8 cellular contexts compared by ENCODE assay signal in the genomic region with DNA sequence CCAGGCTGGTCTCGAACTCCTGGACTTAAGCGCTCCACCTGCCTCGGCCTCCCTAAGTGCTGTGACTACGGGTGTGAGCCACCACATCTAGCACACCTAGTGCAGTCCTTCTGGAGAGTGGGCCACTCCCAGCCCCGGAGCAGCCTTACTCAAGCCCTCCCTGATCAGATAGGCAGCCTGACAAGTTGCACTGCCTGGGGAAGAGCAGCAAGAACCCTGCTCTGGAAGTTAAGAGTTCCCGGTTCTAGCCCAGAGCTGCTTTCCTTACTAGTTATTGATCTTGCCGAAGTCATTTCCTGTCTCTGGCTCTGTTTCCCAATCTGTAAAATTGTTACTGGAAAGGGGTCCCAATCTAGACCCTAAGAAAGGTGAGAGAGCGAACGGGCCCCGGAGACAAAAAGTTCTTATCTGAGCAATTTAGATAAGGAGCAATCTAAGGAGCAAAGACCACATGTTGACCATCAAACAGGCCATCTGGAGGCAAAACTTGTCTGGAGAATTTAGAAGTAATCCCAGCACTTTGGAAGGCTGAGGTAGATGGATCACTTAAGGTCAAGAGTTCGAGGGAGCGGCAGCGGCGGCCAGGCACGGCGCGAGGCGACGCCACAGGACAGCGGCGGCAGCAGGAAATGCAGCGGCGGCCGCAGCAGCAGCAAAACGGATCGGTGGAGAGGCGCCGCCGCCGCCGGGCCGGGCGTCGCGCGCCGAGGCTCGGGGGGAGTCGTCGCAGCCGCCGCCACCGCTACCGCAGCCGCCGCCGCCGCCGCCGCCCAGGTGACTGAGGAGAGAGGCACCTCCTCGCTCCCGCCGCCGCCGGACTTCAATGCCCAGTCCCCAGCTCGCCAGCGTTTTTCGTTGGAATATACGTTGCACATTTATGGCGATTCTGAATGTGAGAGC. TPM values are rescaled to one million over a fixed set of nuclear protein-coding genes. Genes with fewer than 3 reads are reported as not detected.
A peak's percentile ranks its signal among the peaks of the same experiment; 100 is the strongest.
DNase-seq lines count a peak whose midpoint lies in the region; ATAC-seq and TF ChIP-seq lines count a peak whose summit lies in the region.

No MANE protein-coding gene starts in this region.

- CTCF ChIA-PET in CD4-positive, alpha-beta memory T cell (lab: Charles Lee; ENCODE audit: partially characterized antibody): interaction anchor here (0.8 to 4.0 kb wide), 6 partner anchors 10 to 149 kb away, joined by 4 to 27 read pairs (median 4); no protein-coding TSS in a partner anchor

- no peaks in the 10 kb centered on the region for H3K9me3 ChIP-seq in CD4-positive, alpha-beta memory T cell (ENCODE audit: control insufficient read depth in 1 of 2, low read length in 2 of 2)

- H3K36me3 Mint-ChIP-seq in CD4-positive, alpha-beta memory T cell: no peaks in the 10 kb centered on the region

- peak overlapping the region in 1 of 2 donors; percentile 10 for H3K4me3 ChIP-seq in CD4-positive, alpha-beta memory T cell (ENCODE audit: low read length in 2 of 2)

- ATAC-seq in HG03432 (IDR thresholded peaks at IDR 0.05; ENCODE audit: unreplicated experiment) (peak; percentile 24), omental fat pad (ENCODE audit: low FRiP score) (peak; percentile 46), HG02798 (IDR thresholded peaks at IDR 0.05; ENCODE audit: poor library complexity, unreplicated experiment) (no peak), GM18502 (IDR thresholded peaks at IDR 0.05; ENCODE audit: poor library complexity, unreplicated experiment) (no peak)

- peak overlapping the region; percentile 63 to 91 (median 86) for H3K27ac Mint-ChIP-seq in CD4-positive, alpha-beta memory T cell

- H3K27ac ChIP-seq in CD4-positive, alpha-beta memory T cell (ENCODE audit: low read depth, low read length): no peak overlapping the region

- peak; percentile 43 to 56 (median 50) for DNase-seq in CD4-positive, alpha-beta memory T cell
- peak; percentile 59 for DNase-seq in RPMI7951 (ENCODE audit: low read depth)
- DNase-seq in activated naive CD4-positive, alpha-beta T cell treated with anti-CD3 and anti-CD28 coated beads, Interleukin-2, amount 50 U/mL, for 16 hours: peak; percentile 58
- DNase-seq in head of caudate nucleus: peak in 40 of 42 donors; percentile 37 to 85 (median 68)
- DNase-seq in omental fat pad (ENCODE audit: low spot score): no peak

- no peaks in the 10 kb centered on the region for H3K27me3 Mint-ChIP-seq in CD4-positive, alpha-beta memory T cell

- TF ChIP-seq CTCF in omental fat pad (IDR thresholded peaks at IDR 0.05): peak in 1 of 3 donors; percentile 15

- H3K27me3 ChIP-seq in CD4-positive, alpha-beta memory T cell (ENCODE audit: insufficient read depth, low read length): no peaks in the 10 kb centered on the region

- H3K9me3 Mint-ChIP-seq in CD4-positive, alpha-beta memory T cell: no peaks in the 10 kb centered on the region

- H3K36me3 ChIP-seq in CD4-positive, alpha-beta memory T cell (ENCODE audit: insufficient read depth, low read length): no peaks in the 10 kb centered on the region

- H3K4me1 Mint-ChIP-seq in CD4-positive, alpha-beta memory T cell: peaks cover 22 to 55% (median 40%) of the 10 kb centered on the region in 4 donors

- POLR2A ChIA-PET in CD4-positive, alpha-beta memory T cell (lab: Charles Lee; ENCODE audit: partially characterized antibody): interaction anchor here (0.6 to 2.7 kb wide), 11 partner anchors 10 to 257 kb away, joined by 3 to 10 read pairs (median 4); partner anchors contain the start of genes PSMC3IP and STAT3

- H3K4me3 Mint-ChIP-seq in CD4-positive, alpha-beta memory T cell: peak overlapping the region; percentile 82 to 92 (median 86)

- H3K4me1 ChIP-seq in CD4-positive, alpha-beta memory T cell (ENCODE audit: insufficient read depth, low read length): peaks cover 42% of the 10 kb centered on the region

- intact Hi-C loops in CD4-positive, alpha-beta memory T cell (cut with micrococcal nuclease): loop anchor here (5.0 kb wide), 2 partner anchors 46 to 146 kb away; partner anchors contain the start of genes PLEKHH3 and PSMC3IP
- intact Hi-C loops in head of caudate nucleus (cut with DNase I): no loop called here

RNA-seq across cellular contexts. Expression of gene NAGLU, which starts 4.3 kb away (rescaled TPM):
- total RNA-seq in CD4-positive, alpha-beta memory T cell: 10 to 100 TPM; 20.6 to 22.8 TPM
- polyA plus RNA-seq in CD4-positive, alpha-beta memory T cell: 10 to 100 TPM in 1 of 2 donors, 1 to 10 TPM in 1; 8.5 to 15.5 TPM
- total RNA-seq in RPMI7951 (2014; rRNA removed; shearing (Covaris generic)): 12.7 and 15.5 TPM in 2 replicates
- 10 to 100 TPM; 48.5 to 80.9 (median 57.3) TPM for total RNA-seq in omental fat pad

RNA-seq across cellular contexts. Expression of gene HSD17B1, which starts 21.0 kb away (rescaled TPM):
- total RNA-seq in CD4-positive, alpha-beta memory T cell: 1 to 10 TPM; 1.2 TPM
- polyA plus RNA-seq in CD4-positive, alpha-beta memory T cell: under 1 TPM; 0.07 to 0.88 TPM
- 0.68 and 1.4 TPM in 2 replicates for total RNA-seq in RPMI7951 (2014; rRNA removed; shearing (Covaris generic))
- total RNA-seq in omental fat pad: 1 to 10 TPM; 1.6 to 8.7 (median 3.4) TPM

RNA-seq across cellular contexts. Expression of gene COASY, which starts 30.2 kb away (rescaled TPM):
- total RNA-seq in CD4-positive, alpha-beta memory T cell: 10 to 100 TPM; 65.2 to 71.1 TPM
- polyA plus RNA-seq in CD4-positive, alpha-beta memory T cell: 10 to 100 TPM; 44.6 to 66.0 TPM
- 13.8 and 17.8 TPM in 2 replicates for total RNA-seq in RPMI7951 (2014; rRNA removed; shearing (Covaris generic))
- total RNA-seq in omental fat pad: 10 to 100 TPM; 21.8 to 33.5 (median 26.2) TPM

RNA-seq across cellular contexts. Expression of gene MLX, which starts 35.2 kb away (rescaled TPM):
- total RNA-seq in CD4-positive, alpha-beta memory T cell: 10 to 100 TPM; 73.3 to 73.7 TPM
- polyA plus RNA-seq in CD4-positive, alpha-beta memory T cell: 10 to 100 TPM; 38.1 to 53.6 TPM
- 28.1 and 29.7 TPM in 2 replicates for total RNA-seq in RPMI7951 (2014; rRNA removed; shearing (Covaris generic))
- 10 to 100 TPM; 41.8 to 53.0 (median 50.3) TPM for total RNA-seq in omental fat pad

RNA-seq across cellular contexts. Expression of gene PSMC3IP, which starts 45.8 kb away (rescaled TPM):
- 1 to 10 TPM; 3.4 to 4.5 TPM for total RNA-seq in CD4-positive, alpha-beta memory T cell
- 1 to 10 TPM in 1 of 2 donors, under 1 TPM in 1; 0.93 to 1.9 TPM for polyA plus RNA-seq in CD4-positive, alpha-beta memory T cell
- total RNA-seq in RPMI7951 (2014; rRNA removed; shearing (Covaris generic)): 18.7 and 25.0 TPM in 2 replicates
- 1 to 10 TPM; 1.7 to 4.7 (median 3.3) TPM for total RNA-seq in omental fat pad

Comparison
In these comparisons a context has a peak if more than half of its experiments do, and no peak if none do; other contexts are left out.
1. ATAC-seq: peak in HG03432 (single experiment) and omental fat pad (single experiment); none in HG02798 (single experiment) and GM18502 (single experiment).